In the genomic region with DNA sequence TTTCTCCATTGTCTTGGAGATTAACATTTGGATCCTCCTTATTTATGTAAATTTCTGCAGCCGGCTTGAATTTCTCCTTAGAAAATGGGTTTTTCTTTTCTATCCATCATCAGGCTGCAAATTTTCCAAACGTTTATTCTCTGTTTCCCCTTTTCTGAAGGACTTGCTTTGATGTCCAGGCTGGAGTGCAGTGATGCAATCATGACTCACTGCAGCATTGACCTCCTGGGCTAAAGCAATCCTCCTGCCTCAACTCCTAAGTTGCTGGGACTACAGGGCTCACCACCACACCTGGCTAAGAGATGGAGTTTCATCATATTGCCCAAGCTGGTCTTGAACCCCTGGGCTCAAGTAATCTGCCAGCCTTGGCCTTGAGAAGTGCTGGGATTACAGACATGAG, we compare ENCODE assay signal across 22 cellular contexts.
A peak's percentile ranks its signal among the peaks of the same experiment; 100 is the strongest.
DNase-seq lines count a peak whose midpoint lies in the region; ATAC-seq, FAIRE-seq and TF ChIP-seq lines count a peak whose summit lies in the region.
"Had no signal": no experiment of that assay in that cellular context is flagged by ENCODE, and none has a peak within 500 bp of the region (broad histone marks: within the 10 kb centered on the region; RNA-seq: fewer than 3 reads in every experiment).

No MANE protein-coding gene starts in this region.

- no peak for TF ChIP-seq RAD21 in HepG2 (CRISPR knock-in tag; IDR thresholded peaks at IDR 0.05)

- BruUV-seq in PC-3 (replicated peaks; lab: Mats Ljungman, UMichigan) (no TSS peak), endothelial cell of umbilical vein (replicated peaks; lab: Mats Ljungman, UMichigan) (no TSS peak), HepG2 (replicated peaks; lab: Mats Ljungman, UMichigan) (no TSS peak)

- in situ Hi-C loops in GM23248 (cut with MboI): no loop called here
- in situ Hi-C loops in HepG2 (cut with HindIII; ENCODE audit: extremely low pct_ligation_motif_present, low pct_unique_long_range_greater_than_20kb): no loop called here

- TF ChIP-seq CTCF in PC-3 (conservative IDR thresholded peaks at IDR 0.05; ENCODE audit: low read depth, low read length) (no peak), endothelial cell of umbilical vein (IDR thresholded peaks at IDR 0.05; ENCODE audit: extremely low read depth in 1 of 2, insufficient read depth in 1 of 2, low read depth in 1 of 2, low read length in 2 of 2) (no peak), HepG2 (CRISPR knock-in tag; IDR thresholded peaks at IDR 0.05) (no peak)

- H2AFZ ChIP-seq in GM23248 (no peak overlapping the region), PC-3 (ENCODE audit: low read length) (no peak overlapping the region), endothelial cell of umbilical vein (ENCODE audit: low read depth, low read length) (no peak overlapping the region), HepG2 (ENCODE audit: low read length) (no peak overlapping the region)

- no peaks in the 10 kb centered on the region for H4K20me1 ChIP-seq in GM23248 (ENCODE audit: insufficient read depth)
- no peaks in the 10 kb centered on the region for H4K20me1 ChIP-seq in PC-3 (ENCODE audit: low read length)
- no peaks in the 10 kb centered on the region for H4K20me1 ChIP-seq in endothelial cell of umbilical vein (replicated peaks; ENCODE audit: control insufficient read depth, extremely low read depth, insufficient read depth, low read length)
- no peaks in the 10 kb centered on the region for H4K20me1 ChIP-seq in HepG2 (ENCODE audit: insufficient read depth, low read length)

- H3K9me2 ChIP-seq in GM23248 (ENCODE audit: insufficient read depth) (no peaks in the 10 kb centered on the region), PC-3 (replicated peaks; ENCODE audit: low read length) (no peaks in the 10 kb centered on the region)

- H3F3A ChIP-seq in GM23248 (ENCODE audit: insufficient read depth): no peaks in the 10 kb centered on the region
- H3F3A ChIP-seq in PC-3 (ENCODE audit: low read length, unreplicated experiment): no peaks in the 10 kb centered on the region

- FAIRE-seq in endothelial cell of umbilical vein (lab: Jason Lieb, UNC) (peak; percentile 71), HepG2 (lab: Jason Lieb, UNC) (peak; percentile 49), HTR-8/SVneo (lab: Jason Lieb, UNC) (no peak)
- FAIRE-seq: A204.1, H54, RCC 7860 had no signal

- dilution Hi-C loops in endothelial cell of umbilical vein (cut with MboI; ENCODE audit: extremely low pct_ligation_motif_present, low sequenced_read_pairs): no loop called here

- no peak overlapping the region for H3K27ac ChIP-seq in GM23248
- no peak overlapping the region for H3K27ac ChIP-seq in PC-3 (ENCODE audit: low read length)
- H3K27ac ChIP-seq in endothelial cell of umbilical vein (ENCODE audit: insufficient read depth, low read depth, low read length): no peak overlapping the region
- no peak overlapping the region for H3K27ac ChIP-seq in HepG2 (ENCODE audit: extremely low read length, insufficient read depth, low read length)
- no peak overlapping the region for H3K27ac ChIP-seq in right cardiac atrium (ENCODE audit: low read length)
- H3K27ac ChIP-seq: C4-2B, SJCRH30 had no signal

- CTCF ChIA-PET in PC-3 (lab: Charles Lee): no interaction called here
- CTCF ChIA-PET in endothelial cell of umbilical vein (lab: Charles Lee): no interaction called here
- CTCF ChIA-PET in HepG2 (lab: Yijun Ruan, JAX; ENCODE audit: low intra/inter-chr PET ratio, low total read pairs): no interaction called here

- H3K36me3 ChIP-seq in GM23248 (ENCODE audit: low read depth): no peaks in the 10 kb centered on the region
- H3K36me3 ChIP-seq in PC-3 (ENCODE audit: low read depth, low read length): no peaks in the 10 kb centered on the region
- no peaks in the 10 kb centered on the region for H3K36me3 ChIP-seq in endothelial cell of umbilical vein (ENCODE audit: control insufficient read depth in 2 of 2, extremely low read depth in 1 of 2, insufficient read depth in 2 of 2, low read length in 2 of 2)
- no peaks in the 10 kb centered on the region for H3K36me3 ChIP-seq in HepG2 (replicated peaks in 1 of 2; ENCODE audit: control insufficient read depth in 1 of 2, insufficient read depth in 2 of 2, low read length in 2 of 2)
- H3K36me3 ChIP-seq: SJCRH30 had no signal

- H3K79me2 ChIP-seq in GM23248 (ENCODE audit: insufficient read depth) (no peaks in the 10 kb centered on the region), PC-3 (ENCODE audit: low read length) (no peaks in the 10 kb centered on the region), endothelial cell of umbilical vein (ENCODE audit: control insufficient read depth, insufficient read depth, low read length) (no peaks in the 10 kb centered on the region), HepG2 (ENCODE audit: insufficient read depth, low read length) (no peaks in the 10 kb centered on the region)

- H3K9me3 ChIP-seq in GM23248 (ENCODE audit: low read depth): no peaks in the 10 kb centered on the region
- no peaks in the 10 kb centered on the region for H3K9me3 ChIP-seq in PC-3 (ENCODE audit: low read length)
- H3K9me3 ChIP-seq in endothelial cell of umbilical vein (replicated peaks; ENCODE audit: control insufficient read depth, insufficient read depth, low read length): no peaks in the 10 kb centered on the region
- no peaks in the 10 kb centered on the region for H3K9me3 ChIP-seq in HepG2 (ENCODE audit: low read length)
- H3K9me3 ChIP-seq in right cardiac atrium (ENCODE audit: control insufficient read depth, low read length): no peaks in the 10 kb centered on the region
- H3K9me3 ChIP-seq: SJCRH30 had no signal

- 21 to 22% methylated on average over 2 of the region's 2 CpGs for WGBS in GM23248 (ENCODE audit: low coverage in 1 of 2, low lambda C conversion rate in 2 of 2, missing lambda C conversion rate in 2 of 2), 2 experiments
- 50% methylated on average over 2 of the region's 2 CpGs for WGBS in HepG2 (ENCODE audit: low lambda C conversion rate)
- WGBS in right cardiac atrium: 70% methylated on average over 2 of the region's 2 CpGs

- intact Hi-C loops in PC-3 (cut with micrococcal nuclease) (no loop called here), endothelial cell of umbilical vein (cut with micrococcal nuclease) (no loop called here), HepG2 (cut with micrococcal nuclease; ENCODE audit: unreplicated experiment) (no loop called here), right cardiac atrium (cut with DNase I) (no loop called here)

- no peaks in the 10 kb centered on the region for H3K9me1 ChIP-seq in endothelial cell of umbilical vein (replicated peaks; ENCODE audit: control insufficient read depth, extremely low read depth, insufficient read depth, low read length)

- POLR2A ChIA-PET in PC-3 (lab: Charles Lee; ENCODE audit: unreplicated experiment) (no interaction called here), endothelial cell of umbilical vein (lab: Charles Lee) (no interaction called here), HepG2 (lab: Yijun Ruan, JAX) (no interaction called here)

- no peaks in the 10 kb centered on the region for H3K27me3 ChIP-seq in GM23248 (replicated peaks; ENCODE audit: insufficient read depth)
- no peaks in the 10 kb centered on the region for H3K27me3 ChIP-seq in PC-3 (ENCODE audit: low read length)
- no peaks in the 10 kb centered on the region for H3K27me3 ChIP-seq in endothelial cell of umbilical vein (ENCODE audit: control insufficient read depth in 2 of 2, insufficient read depth in 2 of 2, low read length in 2 of 2)
- no peaks in the 10 kb centered on the region for H3K27me3 ChIP-seq in HepG2 (ENCODE audit: control insufficient read depth in 1 of 2, insufficient read depth in 2 of 2, low read length in 2 of 2)
- H3K27me3 ChIP-seq in right cardiac atrium (ENCODE audit: control insufficient read depth, insufficient read depth): no peaks in the 10 kb centered on the region
- H3K27me3 ChIP-seq: SJCRH30 had no signal

- TF ChIP-seq EP300 in HepG2 (IDR thresholded peaks at IDR 0.05; ENCODE audit: low read depth in 2 of 2, low read length in 2 of 2) (no peak), HepG2 (CRISPR knock-in tag; IDR thresholded peaks at IDR 0.05; ENCODE audit: borderline replicate concordance) (no peak)

- DNase-seq in GM23248: peak; percentile 13
- DNase-seq in PC-3: peak; percentile 3
- DNase-seq in endothelial cell of umbilical vein (ENCODE audit: low read depth, low spot score): peak; percentile 17
- DNase-seq in HepG2 (ENCODE audit: low spot score): peak; percentile 3
- no peak for DNase-seq in HTR-8/SVneo (ENCODE audit: insufficient read length, low spot score)
- no peak for DNase-seq in GDM1 (lab: John Stamatoyannopoulos, UW)
- no peak for DNase-seq in right cardiac atrium
- DNase-seq: Calu3; CD8-positive, alpha-beta memory T cell; DMS153; NCI-H1694; NCI-H2081; NCI-H2171; NCI-H345; NCI-H524 treated with DMSO at 0.1 percent for 48 hours; NCI-H82; SJCRH30 had no signal

- H3K9ac ChIP-seq in GM23248: no peak overlapping the region
- H3K9ac ChIP-seq in PC-3 (ENCODE audit: low read length): no peak overlapping the region
- H3K9ac ChIP-seq in endothelial cell of umbilical vein (replicated peaks; ENCODE audit: extremely low read depth, insufficient read depth, low read length): no peak overlapping the region
- no peak overlapping the region for H3K9ac ChIP-seq in HepG2 (ENCODE audit: insufficient read depth, low read depth, low read length)

- H3K4me1 ChIP-seq in GM23248 (ENCODE audit: insufficient read depth) (no peaks in the 10 kb centered on the region), PC-3 (ENCODE audit: insufficient read depth, low read length) (no peaks in the 10 kb centered on the region), endothelial cell of umbilical vein (ENCODE audit: control insufficient read depth, extremely low read depth, insufficient read depth, low read length) (peaks cover 33% of the 10 kb centered on the region), HepG2 (ENCODE audit: insufficient read depth, low read length) (no peaks in the 10 kb centered on the region), right cardiac atrium (ENCODE audit: control insufficient read depth, insufficient read depth, low read length) (no peaks in the 10 kb centered on the region)
- H3K4me1 ChIP-seq: SJCRH30 had no signal

- H3K4me2 ChIP-seq in GM23248 (ENCODE audit: unreplicated experiment) (no peak overlapping the region), PC-3 (ENCODE audit: low read length) (no peak overlapping the region), endothelial cell of umbilical vein (ENCODE audit: insufficient read depth, low read length) (no peak overlapping the region), HepG2 (ENCODE audit: low read depth, low read length) (no peak overlapping the region)

- H3K4me3 ChIP-seq in GM23248: no peak overlapping the region
- no peak overlapping the region for H3K4me3 ChIP-seq in PC-3 (ENCODE audit: low read length)
- H3K4me3 ChIP-seq in endothelial cell of umbilical vein (replicated peaks in 1 of 3; ENCODE audit: insufficient read depth in 1 of 3, low read depth in 1 of 3, low read length in 3 of 3): no peak overlapping the region
- no peak overlapping the region for H3K4me3 ChIP-seq in HepG2 (replicated peaks in 1 of 3; ENCODE audit: insufficient read depth in 1 of 3, low read depth in 2 of 3, low read length in 3 of 3)
- H3K4me3 ChIP-seq in right cardiac atrium (ENCODE audit: low read length): no peak overlapping the region
- H3K4me3 ChIP-seq: SJCRH30 had no signal

- TF ChIP-seq POLR2A in endothelial cell of umbilical vein (IDR thresholded peaks at IDR 0.05; ENCODE audit: low read depth, low read length) (no peak), HepG2 (IDR thresholded peaks at IDR 0.05; ENCODE audit: insufficient read depth in 1 of 2, low read depth in 2 of 2, low read length in 2 of 2) (no peak)

- no peak for ATAC-seq in PC-3
- no peak for ATAC-seq in HepG2
- ATAC-seq in right cardiac atrium: no peak
- no peak for ATAC-seq in HG03442 (IDR thresholded peaks at IDR 0.05; ENCODE audit: unreplicated experiment)

Comparison
In these comparisons a context has a peak if more than half of its experiments do, and no peak if none do; other contexts are left out.
1. DNase-seq: peak in GM23248 (single experiment), PC-3 (single experiment), endothelial cell of umbilical vein (single experiment) and HepG2 (single experiment); none in HTR-8/SVneo (single experiment), GDM1 (single experiment) and right cardiac atrium (0 of 3).